In the genomic region with DNA sequence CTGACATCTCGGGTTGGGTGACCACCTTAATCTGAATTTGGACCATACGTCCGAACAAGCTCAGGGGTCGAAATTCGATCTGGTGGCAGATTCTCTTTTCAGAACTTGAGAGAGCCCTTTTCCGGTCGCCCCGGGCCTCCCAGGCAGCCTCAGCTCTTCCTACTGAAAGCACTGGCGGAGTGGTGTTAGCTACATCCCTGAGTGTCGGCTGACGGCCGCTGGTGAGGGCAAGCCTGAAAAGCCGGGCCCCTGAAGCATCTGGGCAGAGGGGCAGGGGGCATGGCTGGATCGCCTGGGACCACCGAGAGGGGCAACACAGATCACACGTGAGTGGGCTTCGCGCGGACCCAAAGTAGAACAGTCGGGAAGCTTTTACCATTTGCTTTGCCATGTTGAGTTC, we compare ENCODE assay signal across 24 cellular contexts.
A peak's percentile ranks its signal among the peaks of the same experiment; 100 is the strongest.
DNase-seq lines count a peak whose midpoint lies in the region; ATAC-seq and TF ChIP-seq lines count a peak whose summit lies in the region.
"Had no signal": no experiment of that assay in that cellular context is flagged by ENCODE, and none has a peak within 500 bp of the region (broad histone marks: within the 10 kb centered on the region; RNA-seq: fewer than 3 reads in every experiment).

No MANE protein-coding gene starts in this region.

- no peak overlapping the region for H2AFZ ChIP-seq in osteoblast (ENCODE audit: low read length)

- no peaks in the 10 kb centered on the region for H3K9me3 Mint-ChIP-seq in osteocyte (ENCODE audit: unreplicated experiment)
- H3K9me3 Mint-ChIP-seq: effector memory CD8-positive, alpha-beta T cell had no signal

- no peaks in the 10 kb centered on the region for H3K4me1 ChIP-seq in cardiac muscle cell (ENCODE audit: low read depth)
- H3K4me1 ChIP-seq in osteoblast (ENCODE audit: insufficient read depth, low read length): peaks cover 22% of the 10 kb centered on the region
- H3K4me1 ChIP-seq: thyroid gland had no signal

- no peak for ATAC-seq in Right ventricle myocardium superior (ENCODE audit: poor library complexity)
- ATAC-seq: effector memory CD8-positive, alpha-beta T cell; Panc1 had no signal

- no peaks in the 10 kb centered on the region for H3K27me3 ChIP-seq in cardiac muscle cell
- H3K27me3 ChIP-seq in osteoblast (ENCODE audit: insufficient read depth, low read length): no peaks in the 10 kb centered on the region
- H3K27me3 ChIP-seq: esophagus squamous epithelium, right lobe of liver, thyroid gland had no signal

- DNase-seq in cardiac muscle cell (ENCODE audit: low read depth in 1 of 2, low spot score in 1 of 2) (peak in 1 of 2 donors; percentile 37), Right ventricle myocardium superior (no peak), coronary artery (ENCODE audit: low spot score) (peak; percentile 69), osteocyte (ENCODE audit: extremely low spot score, unreplicated experiment) (no peak), SKM-1 (lab: John Stamatoyannopoulos, UW; ENCODE audit: unreplicated experiment) (no peak), osteoblast (ENCODE audit: insufficient read length, low spot score, missing footprints) (no peak)
- DNase-seq in stimulated activated CD4-positive, alpha-beta T cell treated with anti-CD3 and anti-CD28 coated beads, Interleukin-2, amount 100 ng/mL, for 24 hours: no peak
- DNase-seq: ACHN; activated CD4-positive, alpha-beta T cell treated with anti-CD3 and anti-CD28 coated beads, Interleukin-2, amount 50 U/mL, for 4 hours; activated gamma-delta T cell; DMS53; effector memory CD8-positive, alpha-beta T cell; esophagus squamous epithelium; foreskin melanocyte; NCI-H1092 treated with DMSO at 0.1 percent for 48 hours; NCI-H187; SIG-M5; stimulated activated naive CD4-positive, alpha-beta T cell; SW 1271; T1000; thyroid gland had no signal

- H3K4me2 ChIP-seq in osteoblast (ENCODE audit: insufficient read depth, low read length): no peak overlapping the region

- intact Hi-C loops in Right ventricle myocardium superior (cut with DNase I): no loop called here

- peak overlapping the region; percentile 16 for H3K27ac Mint-ChIP-seq in osteocyte (ENCODE audit: unreplicated experiment)

- peaks cover 4% of the 10 kb centered on the region for H4K20me1 ChIP-seq in osteoblast (ENCODE audit: insufficient read depth, low read length)

- H3K79me2 ChIP-seq in osteoblast (ENCODE audit: insufficient read depth, low read length): peaks cover 5% of the 10 kb centered on the region

- no peaks in the 10 kb centered on the region for H3K9me3 ChIP-seq in cardiac muscle cell (ENCODE audit: low read depth)
- H3K9me3 ChIP-seq in osteoblast (ENCODE audit: low read depth, low read length): no peaks in the 10 kb centered on the region
- H3K9me3 ChIP-seq: esophagus squamous epithelium, right lobe of liver, thyroid gland had no signal

- H3K4me3 ChIP-seq in cardiac muscle cell (no peak overlapping the region), coronary artery (no peak overlapping the region), osteoblast (ENCODE audit: insufficient read depth, low read length) (no peak overlapping the region)
- H3K4me3 ChIP-seq: esophagus squamous epithelium, right lobe of liver, thyroid gland had no signal

- H3K27ac ChIP-seq in cardiac muscle cell (peak overlapping the region; percentile 67), coronary artery (peak overlapping the region in 1 of 2 donors; percentile 95), osteoblast (ENCODE audit: low read depth, low read length) (no peak overlapping the region)
- H3K27ac ChIP-seq: esophagus squamous epithelium, right lobe of liver, thyroid gland had no signal

- H3K4me3 Mint-ChIP-seq in osteocyte (ENCODE audit: unreplicated experiment): no peak overlapping the region
- H3K4me3 Mint-ChIP-seq: brain; effector memory CD8-positive, alpha-beta T cell had no signal

- TF ChIP-seq CTCF in cardiac muscle cell (IDR thresholded peaks at IDR 0.05; ENCODE audit: low read depth, low read length) (no peak), coronary artery (IDR thresholded peaks at IDR 0.05) (no peak), osteocyte (IDR thresholded peaks at IDR 0.05) (no peak), osteoblast (IDR thresholded peaks at IDR 0.05; ENCODE audit: extremely low read depth, low read depth, low read length) (no peak)

- no peaks in the 10 kb centered on the region for H3K27me3 Mint-ChIP-seq in osteocyte (ENCODE audit: unreplicated experiment)
- H3K27me3 Mint-ChIP-seq: brain; effector memory CD8-positive, alpha-beta T cell had no signal

- peaks cover 41% of the 10 kb centered on the region for H3K36me3 Mint-ChIP-seq in osteocyte (ENCODE audit: unreplicated experiment)

- H3K36me3 ChIP-seq in cardiac muscle cell: peaks cover 41% of the 10 kb centered on the region
- H3K36me3 ChIP-seq in osteoblast (ENCODE audit: insufficient read depth, low read length): peaks cover 56% of the 10 kb centered on the region

- peaks cover 70% of the 10 kb centered on the region for H3K4me1 Mint-ChIP-seq in osteocyte (ENCODE audit: unreplicated experiment)
- H3K4me1 Mint-ChIP-seq: brain had no signal
